In the genomic region with DNA sequence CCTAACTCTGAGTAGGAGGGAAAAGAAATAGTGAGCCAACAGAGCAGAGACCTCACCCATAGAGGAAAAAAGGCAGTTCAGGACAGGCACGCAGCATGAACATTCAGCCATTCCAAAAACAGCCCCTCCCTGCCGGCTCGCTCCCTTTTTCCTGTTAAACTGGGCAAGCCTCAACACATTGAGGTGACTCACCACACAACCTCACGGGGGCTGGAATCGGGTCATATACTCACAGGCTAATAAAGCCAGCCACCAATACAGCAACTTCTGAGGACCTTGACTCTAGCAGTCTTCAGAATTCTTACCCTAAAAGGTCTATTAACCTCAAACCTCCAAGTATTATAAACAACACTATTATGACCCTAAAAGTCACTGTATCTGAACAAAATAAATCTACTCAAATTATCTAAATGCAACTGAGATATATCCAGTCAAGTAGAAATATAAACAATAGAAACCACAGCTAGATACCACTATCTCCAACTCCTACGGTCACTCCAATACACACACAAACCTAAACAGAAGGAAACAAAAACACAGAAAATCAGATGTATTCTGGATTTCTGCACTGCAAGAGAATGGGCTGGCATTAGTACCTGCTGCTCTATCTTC, we compare ENCODE assay signal across 8 cellular contexts. TPM values are rescaled to one million over a fixed set of nuclear protein-coding genes. Genes with fewer than 3 reads are reported as not detected.
A peak's percentile ranks its signal among the peaks of the same experiment; 100 is the strongest.
DNase-seq lines count a peak whose midpoint lies in the region; ATAC-seq lines count a peak whose summit lies in the region.

No MANE protein-coding gene starts in this region.

- ATAC-seq in HG02884 (IDR thresholded peaks at IDR 0.05; ENCODE audit: unreplicated experiment): no peak

- peak; percentile 90 for DNase-seq in AG08395 (ENCODE audit: low spot score)
- DNase-seq in NCI-H1105 treated with DMSO at 0.1 percent for 48 hours (lab: John Stamatoyannopoulos, UW): peak; percentile 61
- peak; percentile 32 for DNase-seq in epidermal melanocyte (ENCODE audit: insufficient read length, low spot score)
- DNase-seq in myocyte (ENCODE audit: low read depth): peak; percentile 84
- no peak for DNase-seq in GM19238 (ENCODE audit: insufficient read length, low spot score)
- no peak for DNase-seq in NK-92 treated with Interleukin-12 subunit alpha and Interleukin-12 subunit beta, amount 100 ng/mL, for 24 hours (lab: John Stamatoyannopoulos, UW)
- no peak for DNase-seq in OCI-M2 (lab: John Stamatoyannopoulos, UW; ENCODE audit: unreplicated experiment)

RNA-seq across cellular contexts. Expression of gene YBX3, which starts 6.3 kb away (rescaled TPM):
- 202 and 228 TPM in 2 replicates for total RNA-seq in myocyte
- polyA plus RNA-seq in myocyte (2012): 280 TPM

RNA-seq across cellular contexts. Expression of gene STYK1, which starts 43.0 kb away (rescaled TPM):
- total RNA-seq in myocyte: 3.7 and 3.8 TPM in 2 replicates
- 2.1 TPM for polyA plus RNA-seq in myocyte (2012)

Comparison
In these comparisons a context has a peak if more than half of its experiments do, and no peak if none do; other contexts are left out.
1. DNase-seq: peak in AG08395 (single experiment), NCI-H1105 treated with DMSO at 0.1 percent for 48 hours (single experiment), epidermal melanocyte (single experiment) and myocyte (single experiment); none in GM19238 (single experiment), NK-92 treated with Interleukin-12 subunit alpha and Interleukin-12 subunit beta, amount 100 ng/mL, for 24 hours (single experiment) and OCI-M2 (single experiment).